Comparison of ENCODE assay signal across 29 cellular contexts in genomic region chr2:25720575-25720974, GRCh38.
"Had no signal": no experiment of that assay in that cellular context is flagged by ENCODE, and none has a peak within 500 bp of the region (broad histone marks: within the 10 kb centered on the region; RNA-seq: fewer than 3 reads in every experiment).

No MANE protein-coding gene starts in this region.

- H3K9ac ChIP-seq: KMS-11 had no signal

- DNase-seq: activated CD4-positive, alpha-beta memory T cell treated with anti-CD3 and anti-CD28 coated beads for 36 hours; activated CD4-positive, alpha-beta T cell treated with anti-CD3 and anti-CD28 coated beads for 36 hours; activated CD4-positive, alpha-beta T cell treated with anti-CD3 and anti-CD28 coated beads, Interleukin-2, amount 10 ng/mL, durations not matched to agents 7 days and 5 days; activated CD8-positive, alpha-beta memory T cell treated with anti-CD3 and anti-CD28 coated beads, Interleukin-2, amount 50 U/mL, for 4 hours; activated gamma-delta T cell treated with Interleukin-2 at 50 U/mL for 16 hours; activated naive CD4-positive, alpha-beta T cell treated with anti-CD3 and anti-CD28 coated beads for 36 hours; activated T-cell treated with anti-CD3 and anti-CD28 coated beads for 4 hours; activated T-cell treated with anti-CD3 and anti-CD28 coated beads, Interleukin-2, amount 50 U/mL, for 4 hours; adrenal gland; central memory CD4-positive, alpha-beta T cell; NCI-H1092 treated with DMSO at 0.1 percent for 48 hours; NCI-H1417; NCI-H146; NCI-H187; NCI-H2081; NCI-H2171 treated with DMSO at 0.1 percent for 48 hours; NCI-H2227 treated with DMSO at 0.1 percent for 48 hours; NCI-H446; NCI-H510A treated with DMSO at 0.1 percent for 48 hours; NCI-H526 treated with DMSO at 0.1 percent for 48 hours; NCI-H774; Peyer's patch; RPMI8226; SIG-M5; T-cell; T-helper 17 cell had no signal

- ATAC-seq: activated CD4-positive, alpha-beta T cell treated with anti-CD3 and anti-CD28 coated beads for 36 hours; activated naive CD4-positive, alpha-beta T cell treated with anti-CD3 and anti-CD28 coated beads, Interleukin-2, amount 50 U/mL, for 72 hours; activated T-cell treated with anti-CD3 and anti-CD28 coated beads, Interleukin-2, amount 50 U/mL, for 4 hours; Right ventricle myocardium inferior; T-cell; T-helper 17 cell had no signal

- H3K36me3 ChIP-seq: adrenal gland, Peyer's patch had no signal

- H3K27me3 ChIP-seq: adrenal gland, Peyer's patch had no signal

- H3K4me3 ChIP-seq: adrenal gland, Peyer's patch had no signal

- H3K4me1 ChIP-seq: adrenal gland, Peyer's patch had no signal

- H3K4me2 ChIP-seq: KMS-11 had no signal

- H3K27ac ChIP-seq: adrenal gland, KMS-11, Peyer's patch had no signal

- H3K9me3 ChIP-seq: adrenal gland, Peyer's patch had no signal
